19 cellular contexts compared by ENCODE assay signal in the genomic region with DNA sequence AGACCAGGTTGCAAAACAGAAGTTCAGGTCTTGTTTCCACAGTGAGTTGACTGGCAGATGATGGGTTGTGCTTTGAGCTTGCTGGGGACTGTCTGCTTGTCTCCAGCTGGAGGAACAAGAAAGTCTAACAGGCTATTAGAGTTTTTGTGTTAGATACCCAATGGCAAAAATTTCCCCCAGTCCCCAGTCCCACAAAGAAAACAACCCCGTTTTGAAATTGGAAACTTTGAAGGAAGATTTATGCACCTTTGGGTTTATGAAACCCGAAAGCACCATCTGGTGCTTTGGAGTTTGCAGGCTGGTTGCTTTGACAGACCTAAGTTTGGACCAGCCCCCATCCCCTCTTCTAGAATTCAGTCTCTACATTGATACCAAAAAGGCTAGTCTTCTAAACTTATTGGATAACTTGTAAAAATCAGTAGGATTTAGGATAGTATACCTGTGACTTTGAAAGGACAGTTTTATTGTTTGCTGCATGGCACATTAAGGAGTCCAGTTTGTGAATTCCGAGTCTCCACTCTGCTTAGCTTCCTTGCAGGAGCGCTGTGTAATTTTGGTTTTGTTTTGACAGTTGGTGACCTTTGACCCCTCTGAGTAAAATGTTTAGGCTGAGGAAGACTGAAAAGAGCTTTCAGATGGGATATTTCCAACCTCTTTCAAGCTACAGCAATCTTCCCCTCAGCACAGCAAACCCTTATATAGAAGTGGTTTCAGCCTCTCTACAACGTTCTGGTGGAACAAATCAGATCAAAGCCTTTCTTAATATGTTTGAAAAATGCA. TPM values are rescaled to one million over a fixed set of nuclear protein-coding genes. Genes with fewer than 3 reads are reported as not detected.
DNase-seq lines count a peak whose midpoint lies in the region; ATAC-seq and TF ChIP-seq lines count a peak whose summit lies in the region.
"Had no signal": no experiment of that assay in that cellular context is flagged by ENCODE, and none has a peak within 500 bp of the region (broad histone marks: within the 10 kb centered on the region; RNA-seq: fewer than 3 reads in every experiment).

No MANE protein-coding gene starts in this region.

- CTCF ChIA-PET in activated CD4-positive, alpha-beta memory T cell treated with anti-CD3 and anti-CD28 coated beads for 36 hours (lab: Charles Lee): no interaction called here

- H3K4me2 ChIP-seq in BLaER1 (peak overlapping the region; percentile 79), Loucy (ENCODE audit: low read depth, low read length, poor library complexity, severe bottlenecking) (peak overlapping the region; percentile 3)

- H3K27me3 ChIP-seq in BLaER1 (no peaks in the 10 kb centered on the region), Loucy (ENCODE audit: insufficient read depth, low read length, poor library complexity, severe bottlenecking) (no peaks in the 10 kb centered on the region)
- H3K27me3 ChIP-seq: esophagus squamous epithelium, spleen, transverse colon had no signal

- H4K20me1 ChIP-seq in BLaER1 (no peaks in the 10 kb centered on the region), Loucy (ENCODE audit: insufficient read depth, low read length, poor library complexity, severe bottlenecking) (no peaks in the 10 kb centered on the region)

- no peaks in the 10 kb centered on the region for H3F3A ChIP-seq in Loucy (ENCODE audit: low read depth)

- TF ChIP-seq CTCF in Loucy (conservative IDR thresholded peaks at IDR 0.05; ENCODE audit: low read length): no peak

- H3K36me3 ChIP-seq in BLaER1 (no peaks in the 10 kb centered on the region), Loucy (ENCODE audit: insufficient read depth, low read length) (no peaks in the 10 kb centered on the region)
- H3K36me3 ChIP-seq: esophagus squamous epithelium, spleen, transverse colon had no signal

- POLR2A ChIA-PET in activated CD4-positive, alpha-beta memory T cell treated with anti-CD3 and anti-CD28 coated beads for 36 hours (lab: Charles Lee): no interaction called here

- H3K9me2 ChIP-seq in Loucy (replicated peaks; ENCODE audit: low read depth, low read length): no peaks in the 10 kb centered on the region

- H3K4me1 Mint-ChIP-seq in activated T-helper 17 cell treated with anti-CD3 and anti-CD28 coated beads, Interleukin-2, amount 50 U/mL, for 72 hours: no peaks in the 10 kb centered on the region
- no peaks in the 10 kb centered on the region for H3K4me1 Mint-ChIP-seq in activated CD4-positive, alpha-beta memory T cell treated with anti-CD3 and anti-CD28 coated beads for 36 hours (ENCODE audit: low read depth)
- H3K4me1 Mint-ChIP-seq: stimulated activated memory B cell treated with anti-CD40 and anti-IgM and Interleukin-4, amounts not matched to agents 10 μg/mL and 1 μg/mL and 100 μg/mL, for 72 hours; T-cell; WTC11 had no signal

- intact Hi-C loops in activated CD4-positive, alpha-beta memory T cell treated with anti-CD3 and anti-CD28 coated beads for 36 hours (cut with micrococcal nuclease): no loop called here

- no peaks in the 10 kb centered on the region for H3K79me2 ChIP-seq in Loucy (ENCODE audit: insufficient read depth, low read length)

- no peak overlapping the region for H3K4me3 Mint-ChIP-seq in activated T-helper 17 cell treated with anti-CD3 and anti-CD28 coated beads, Interleukin-2, amount 50 U/mL, for 72 hours
- H3K4me3 Mint-ChIP-seq in activated CD4-positive, alpha-beta memory T cell treated with anti-CD3 and anti-CD28 coated beads for 36 hours: no peak overlapping the region
- H3K4me3 Mint-ChIP-seq: CD8-positive, alpha-beta T cell; stimulated activated memory B cell treated with anti-CD40 and anti-IgM and Interleukin-4, amounts not matched to agents 10 μg/mL and 1 μg/mL and 100 μg/mL, for 72 hours; T-cell; WTC11 had no signal

- H2AFZ ChIP-seq in Loucy (ENCODE audit: low read length): 0 out of 2 replicates have a peak overlapping the region, but pooled peaks have one; percentile 5

- peak; percentile 65 for ATAC-seq in GM19395 (IDR thresholded peaks at IDR 0.05; ENCODE audit: unreplicated experiment)
- ATAC-seq in activated T-helper 17 cell treated with anti-CD3 and anti-CD28 coated beads, Interleukin-2, amount 50 U/mL, for 72 hours (replicated peaks): no peak
- ATAC-seq in HG03108 (IDR thresholded peaks at IDR 0.05; ENCODE audit: unreplicated experiment): no peak
- ATAC-seq: CD8-positive, alpha-beta T cell; stimulated activated memory B cell treated with anti-CD40 and anti-IgM and Interleukin-4, amounts not matched to agents 10 μg/mL and 1 μg/mL and 100 μg/mL, for 72 hours; T-cell; WTC11 had no signal

- no peak overlapping the region for H3K4me3 ChIP-seq in BLaER1
- H3K4me3 ChIP-seq in Loucy (ENCODE audit: low read length, poor library complexity, severe bottlenecking): no peak overlapping the region
- H3K4me3 ChIP-seq: esophagus squamous epithelium, spleen, transverse colon had no signal

- peak overlapping the region; percentile 58 for H3K27ac ChIP-seq in BLaER1
- H3K27ac ChIP-seq: esophagus squamous epithelium, spleen, transverse colon had no signal

- H3K4me1 ChIP-seq in BLaER1 (peaks cover 31% of the 10 kb centered on the region), Loucy (ENCODE audit: insufficient read depth, low read length, poor library complexity, severe bottlenecking) (peaks cover 10% of the 10 kb centered on the region)
- H3K4me1 ChIP-seq: esophagus squamous epithelium, spleen had no signal

- H3K27me3 Mint-ChIP-seq in activated T-helper 17 cell treated with anti-CD3 and anti-CD28 coated beads, Interleukin-2, amount 50 U/mL, for 72 hours: no peaks in the 10 kb centered on the region
- no peaks in the 10 kb centered on the region for H3K27me3 Mint-ChIP-seq in activated CD4-positive, alpha-beta memory T cell treated with anti-CD3 and anti-CD28 coated beads for 36 hours
- H3K27me3 Mint-ChIP-seq: stimulated activated memory B cell treated with anti-CD40 and anti-IgM and Interleukin-4, amounts not matched to agents 10 μg/mL and 1 μg/mL and 100 μg/mL, for 72 hours; T-cell had no signal

- H3K27ac Mint-ChIP-seq in activated T-helper 17 cell treated with anti-CD3 and anti-CD28 coated beads, Interleukin-2, amount 50 U/mL, for 72 hours: no peak overlapping the region
- H3K27ac Mint-ChIP-seq in activated CD4-positive, alpha-beta memory T cell treated with anti-CD3 and anti-CD28 coated beads for 36 hours: no peak overlapping the region
- H3K27ac Mint-ChIP-seq: CD8-positive, alpha-beta T cell; stimulated activated memory B cell treated with anti-CD40 and anti-IgM and Interleukin-4, amounts not matched to agents 10 μg/mL and 1 μg/mL and 100 μg/mL, for 72 hours; T-cell; WTC11 had no signal

- no peaks in the 10 kb centered on the region for H3K36me3 Mint-ChIP-seq in activated T-helper 17 cell treated with anti-CD3 and anti-CD28 coated beads, Interleukin-2, amount 50 U/mL, for 72 hours (ENCODE audit: low read depth)
- H3K36me3 Mint-ChIP-seq in activated CD4-positive, alpha-beta memory T cell treated with anti-CD3 and anti-CD28 coated beads for 36 hours: no peaks in the 10 kb centered on the region
- H3K36me3 Mint-ChIP-seq: CD8-positive, alpha-beta T cell; stimulated activated memory B cell treated with anti-CD40 and anti-IgM and Interleukin-4, amounts not matched to agents 10 μg/mL and 1 μg/mL and 100 μg/mL, for 72 hours; T-cell had no signal

- H3K9ac ChIP-seq in BLaER1 (0 out of 2 replicates have a peak overlapping the region, but pooled peaks have one; percentile 33), Loucy (ENCODE audit: low read depth, low read length, poor library complexity, severe bottlenecking) (no peak overlapping the region)

- peaks cover 35% of the 10 kb centered on the region for H3K9me3 ChIP-seq in BLaER1
- no peaks in the 10 kb centered on the region for H3K9me3 ChIP-seq in Loucy (ENCODE audit: insufficient read depth, low read depth, low read length)
- H3K9me3 ChIP-seq: esophagus squamous epithelium, transverse colon had no signal

- peaks cover 7% of the 10 kb centered on the region for H3K9me3 Mint-ChIP-seq in activated T-helper 17 cell treated with anti-CD3 and anti-CD28 coated beads, Interleukin-2, amount 50 U/mL, for 72 hours
- peaks cover 2% of the 10 kb centered on the region for H3K9me3 Mint-ChIP-seq in activated CD4-positive, alpha-beta memory T cell treated with anti-CD3 and anti-CD28 coated beads for 36 hours
- H3K9me3 Mint-ChIP-seq: CD8-positive, alpha-beta T cell; T-cell had no signal

- peak; percentile 14 for DNase-seq in fibroblast of the conjunctiva (ENCODE audit: low read depth)
- DNase-seq in NAMALWA (ENCODE audit: low spot score): no peak
- DNase-seq in activated CD4-positive, alpha-beta memory T cell treated with anti-CD3 and anti-CD28 coated beads for 36 hours: no peak
- DNase-seq: CD8-positive, alpha-beta T cell; esophagus squamous epithelium; hypothalamus; kidney glomerular epithelial cell; NCI-H2107; spleen; T-cell; transverse colon had no signal

RNA-seq across cellular contexts. Expression of gene PRL, which starts 25.5 kb away (rescaled TPM):
- not detected for total RNA-seq in activated T-helper 17 cell treated with anti-CD3 and anti-CD28 coated beads, Interleukin-2, amount 50 U/mL, for 72 hours
- total RNA-seq in activated CD4-positive, alpha-beta memory T cell treated with anti-CD3 and anti-CD28 coated beads for 36 hours: not detected
- total RNA-seq: A673, esophagus squamous epithelium, transverse colon, WTC11 had no signal
